27 cellular contexts compared by ENCODE assay signal in genomic region chr4:46266106-46266505, GRCh38.
"Had no signal": no experiment of that assay in that cellular context is flagged by ENCODE, and none has a peak within 500 bp of the region (broad histone marks: within the 10 kb centered on the region; RNA-seq: fewer than 3 reads in every experiment).

No MANE protein-coding gene starts in this region.

- H3K36me3 ChIP-seq: left ventricle myocardium inferior, neural progenitor cell, neutrophil, right atrium auricular region, right lobe of liver, suprapubic skin, thoracic aorta, tibial artery, upper lobe of right lung had no signal

- H3K36me3 Mint-ChIP-seq: immature natural killer cell, mesothelial cell of epicardium, naive B cell, natural killer cell, neural progenitor cell had no signal

- H3K27me3 ChIP-seq: neural progenitor cell, neutrophil, right atrium auricular region, right lobe of liver, suprapubic skin, tibial artery, upper lobe of right lung had no signal

- H3K4me1 Mint-ChIP-seq: immature natural killer cell, mesothelial cell of epicardium, naive B cell, natural killer cell, nephron progenitor cell, neural progenitor cell had no signal

- DNase-seq: hypothalamus; immature natural killer cell; left ventricle myocardium inferior; mesendoderm; naive B cell; natural killer cell; nephron progenitor cell; occipital lobe; right lobe of liver; stimulated activated CD4-positive, alpha-beta T cell treated with anti-CD3 and anti-CD28 coated beads, Interleukin-12 subunit alpha, Interleukin-12 subunit beta, amount 100 ng/mL, for 4 hours; stimulated activated CD4-positive, alpha-beta T cell treated with anti-CD3 and anti-CD28 coated beads, Interleukin-15, amount 100 ng/mL, for 24 hours; stimulated activated CD4-positive, alpha-beta T cell treated with anti-CD3 and anti-CD28 coated beads, Interleukin-2, amount 100 ng/mL, for 24 hours; stimulated activated CD4-positive, alpha-beta T cell treated with anti-CD3 and anti-CD28 coated beads, Interleukin-4, amount 100 ng/mL, for 1 hour; stimulated activated naive CD4-positive, alpha-beta T cell; tibial artery; trophoblast cell; upper lobe of right lung had no signal

- ATAC-seq: natural killer cell, right lobe of liver, upper lobe of right lung had no signal

- H3K4me3 Mint-ChIP-seq: immature natural killer cell; mesothelial cell of epicardium; naive B cell; natural killer cell; nephron progenitor cell; neural progenitor cell; stimulated activated naive CD8-positive, alpha-beta T cell treated with anti-CD3 and anti-CD28 coated beads, Interleukin-15, Interleukin-2, amounts not matched to agents 100 ng/mL and 50 ng/mL, for 24 hours had no signal

- H3K9me3 ChIP-seq: left ventricle myocardium inferior, neutrophil, right atrium auricular region, right lobe of liver, suprapubic skin, thoracic aorta, tibial artery, upper lobe of right lung had no signal

- H3K27me3 Mint-ChIP-seq: naive B cell; progenitor cell of endocrine pancreas; stimulated activated naive CD8-positive, alpha-beta T cell treated with anti-CD3 and anti-CD28 coated beads, Interleukin-15, Interleukin-2, amounts not matched to agents 100 ng/mL and 50 ng/mL, for 24 hours had no signal

- H3K4me3 ChIP-seq: left ventricle myocardium inferior, lung, neural progenitor cell, right atrium auricular region, right lobe of liver, suprapubic skin, thoracic aorta, tibial artery, upper lobe of right lung had no signal

- H3K9me3 Mint-ChIP-seq: naive B cell; nephron progenitor cell; neural progenitor cell; stimulated activated naive CD8-positive, alpha-beta T cell treated with anti-CD3 and anti-CD28 coated beads, Interleukin-15, Interleukin-2, amounts not matched to agents 100 ng/mL and 50 ng/mL, for 24 hours had no signal

- H3K4me1 ChIP-seq: left ventricle myocardium inferior, neural progenitor cell, right atrium auricular region, right lobe of liver, suprapubic skin, tibial artery, upper lobe of right lung had no signal

- H3K27ac Mint-ChIP-seq: immature natural killer cell; mesothelial cell of epicardium; naive B cell; natural killer cell; nephron progenitor cell; neural progenitor cell; progenitor cell of endocrine pancreas; stimulated activated naive CD8-positive, alpha-beta T cell treated with anti-CD3 and anti-CD28 coated beads, Interleukin-15, Interleukin-2, amounts not matched to agents 100 ng/mL and 50 ng/mL, for 24 hours had no signal

- FAIRE-seq: urothelium cell line had no signal

- H3K27ac ChIP-seq: left ventricle myocardium inferior, neural progenitor cell, neutrophil, right atrium auricular region, right lobe of liver, suprapubic skin, thoracic aorta, tibial artery, upper lobe of right lung had no signal
